ENCODE assay signal across 8 cellular contexts in genomic region chr15:34523849-34524248, GRCh38. TPM values are rescaled to one million over a fixed set of nuclear protein-coding genes. Genes with fewer than 3 reads are reported as not detected.
DNase-seq lines count a peak whose midpoint lies in the region; ATAC-seq, FAIRE-seq and TF ChIP-seq lines count a peak whose summit lies in the region.
"Not testable (repeated sequence)": the region's sequence is repeated elsewhere in the genome, so short reads cannot be mapped to it uniquely, and the experiment has no call there.

No MANE protein-coding gene starts in this region.

- in situ Hi-C loops in K562 (cut with MboI): loop anchor here (10.0 kb wide), 1 partner anchor 61 kb away; the partner anchor contains the start of gene GOLGA8B

- H3K4me3 Mint-ChIP-seq in activated CD4-positive, alpha-beta T cell treated with anti-CD3 and anti-CD28 coated beads for 36 hours; natural killer cell: not testable (repeated sequence)

- H3K27ac Mint-ChIP-seq in activated CD4-positive, alpha-beta T cell treated with anti-CD3 and anti-CD28 coated beads for 36 hours; natural killer cell: not testable (repeated sequence)

- not testable (repeated sequence) for H3K27ac ChIP-seq in A673 (ENCODE audit: low read depth, low read length, poor library complexity, severe bottlenecking); OCI-LY7 (ENCODE audit: low read depth, low read length, poor library complexity, severe bottlenecking); K562 (ENCODE audit: extremely low read depth, low read depth, low read length); foreskin keratinocyte; upper lobe of right lung

- H3K4me2 ChIP-seq in OCI-LY7 (ENCODE audit: low read length); K562 (ENCODE audit: insufficient read depth, low read length): not testable (repeated sequence)

- not testable (repeated sequence) for H3K9me3 ChIP-seq in A673 (ENCODE audit: low read depth, low read length, poor library complexity, severe bottlenecking); OCI-LY7 (ENCODE audit: low read length); K562 (replicated peaks; ENCODE audit: control insufficient read depth, insufficient read depth, low read depth, low read length); upper lobe of right lung

- intact Hi-C loops in A673 (cut with micrococcal nuclease; ENCODE audit: unreplicated experiment); activated CD4-positive, alpha-beta T cell treated with anti-CD3 and anti-CD28 coated beads for 36 hours (cut with DNase I, micrococcal nuclease); natural killer cell (cut with micrococcal nuclease); upper lobe of right lung (cut with DNase I): not testable (repeated sequence)
- intact Hi-C loops in OCI-LY7 (cut with micrococcal nuclease; ENCODE audit: unreplicated experiment) (loop anchor here (10.0 kb wide), 1 partner anchor 61 kb away; the partner anchor contains the start of gene GOLGA8B), K562 (cut with micrococcal nuclease) (loop anchor here (10.0 kb wide), 1 partner anchor 61 kb away; the partner anchor contains the start of gene GOLGA8B)

- TF ChIP-seq CTCF in A673 (conservative IDR thresholded peaks at IDR 0.05; ENCODE audit: low read depth, low read length): peak; percentile 29; the same call in 1 of the 2 replicates
- TF ChIP-seq CTCF in HFF-Myc (IDR thresholded peaks at IDR 0.05; ENCODE audit: low read depth, low read length, missing control alignments): peak; percentile 35
- 0 out of 2 replicates have a peak, but pooled peaks have one; percentile 20 for TF ChIP-seq CTCF in OCI-LY7 (conservative IDR thresholded peaks at IDR 0.05; ENCODE audit: low read length)
- TF ChIP-seq CTCF in K562 (IDR thresholded peaks at IDR 0.05 in 2 of 3, conservative IDR thresholded peaks at IDR 0.05 in 1 of 3; ENCODE audit: insufficient read depth in 2 of 3, low read depth in 1 of 3, low read length in 3 of 3): 0 out of 6 replicates have a peak, but pooled peaks of 1 of the 3 experiments have one; percentile 32
- TF ChIP-seq CTCF in foreskin keratinocyte (conservative IDR thresholded peaks at IDR 0.05): peak; percentile 52
- not testable (repeated sequence) for TF ChIP-seq CTCF in natural killer cell (IDR thresholded peaks at IDR 0.05); upper lobe of right lung (IDR thresholded peaks at IDR 0.05)

- not testable (repeated sequence) for H3K9ac ChIP-seq in K562 (ENCODE audit: insufficient read depth in 1 of 2, low read depth in 2 of 2, low read length in 2 of 2)

- H3K27me3 Mint-ChIP-seq in activated CD4-positive, alpha-beta T cell treated with anti-CD3 and anti-CD28 coated beads for 36 hours; natural killer cell (ENCODE audit: low read depth in 2 of 2): not testable (repeated sequence)

- not testable (repeated sequence) for H4K20me1 ChIP-seq in OCI-LY7 (ENCODE audit: insufficient read depth, low read length); K562 (replicated peaks; ENCODE audit: control insufficient read depth, insufficient read depth, low read length)

- not testable (repeated sequence) for H3K4me1 ChIP-seq in A673 (ENCODE audit: insufficient read depth, low read length, poor library complexity, severe bottlenecking); OCI-LY7 (ENCODE audit: insufficient read depth, low read length, poor library complexity, severe bottlenecking); K562 (replicated peaks in 1 of 2; ENCODE audit: control insufficient read depth in 2 of 2, insufficient read depth in 2 of 2, low read length in 2 of 2); foreskin keratinocyte; upper lobe of right lung

- DNase-seq in A673 (ENCODE audit: low spot score); HFF-Myc (ENCODE audit: extremely low read depth, low read depth); OCI-LY7 (ENCODE audit: low spot score); activated CD4-positive, alpha-beta T cell treated with anti-CD3 and anti-CD28 coated beads for 36 hours; K562 (ENCODE audit: extremely low read depth in 1 of 4, low spot score in 3 of 4); foreskin keratinocyte; natural killer cell; upper lobe of right lung: not testable (repeated sequence)

- peak in 1 of 2 experiments; percentile 39; a peak in 2 of 4 replicates for TF ChIP-seq RAD21 in K562 (CRISPR knock-in tag; conservative IDR thresholded peaks at IDR 0.05 in 1 of 2, IDR thresholded peaks at IDR 0.05 in 1 of 2)

- not testable (repeated sequence) for H3K9me1 ChIP-seq in K562 (ENCODE audit: control insufficient read depth, insufficient read depth, low read length)

- WGBS in K562 (ENCODE audit: insufficient coverage, low coverage, missing lambda C conversion rate): 30% methylated on average over 4 of the region's 12 CpGs

- peak; percentile 44 for ATAC-seq in activated CD4-positive, alpha-beta T cell treated with anti-CD3 and anti-CD28 coated beads for 36 hours
- peak; percentile 78 for ATAC-seq in K562
- peak; percentile 56 for ATAC-seq in foreskin keratinocyte
- peak in 2 of 3 donors; percentile 50 to 66 for ATAC-seq in natural killer cell
- peak; percentile 66 for ATAC-seq in upper lobe of right lung

- not testable (repeated sequence) for H3K36me3 Mint-ChIP-seq in activated CD4-positive, alpha-beta T cell treated with anti-CD3 and anti-CD28 coated beads for 36 hours (ENCODE audit: low read depth); natural killer cell

- CTCF ChIA-PET in A673 (lab: Charles Lee); OCI-LY7 (lab: Charles Lee; ENCODE audit: unreplicated experiment); activated CD4-positive, alpha-beta T cell treated with anti-CD3 and anti-CD28 coated beads for 36 hours (lab: Charles Lee); K562 (lab: Yijun Ruan, JAX; ENCODE audit: low intra/inter-chr PET ratio): not testable (repeated sequence)

- POLR2A ChIA-PET in A673 (lab: Charles Lee; ENCODE audit: low non-redundant PET); OCI-LY7 (lab: Charles Lee); activated CD4-positive, alpha-beta T cell treated with anti-CD3 and anti-CD28 coated beads for 36 hours (lab: Charles Lee); K562 (lab: Yijun Ruan, JAX): not testable (repeated sequence)

- FAIRE-seq in K562 (lab: Jason Lieb, UNC): not testable (repeated sequence)

- H3K9me2 ChIP-seq in OCI-LY7 (ENCODE audit: insufficient read depth, low read length): not testable (repeated sequence)

- not testable (repeated sequence) for BruUV-seq in A673 (replicated peaks; lab: Mats Ljungman, UMichigan); OCI-LY7 (replicated peaks; lab: Mats Ljungman, UMichigan); K562 (replicated peaks; lab: Mats Ljungman, UMichigan)

- H3K4me1 Mint-ChIP-seq in activated CD4-positive, alpha-beta T cell treated with anti-CD3 and anti-CD28 coated beads for 36 hours; natural killer cell: not testable (repeated sequence)

- not testable (repeated sequence) for H3K27me3 ChIP-seq in A673 (replicated peaks; ENCODE audit: insufficient read depth, low read depth, low read length, poor library complexity); K562 (ENCODE audit: control insufficient read depth in 2 of 2, insufficient read depth in 2 of 2, low read length in 2 of 2); upper lobe of right lung
- H3K27me3 ChIP-seq in foreskin keratinocyte: peaks cover 10% of the 10 kb centered on the region

- TF ChIP-seq EP300 in K562 (IDR thresholded peaks at IDR 0.05; ENCODE audit: low read length): not testable (repeated sequence)

- H2AFZ ChIP-seq in OCI-LY7 (ENCODE audit: low read length): not testable (repeated sequence)
- H2AFZ ChIP-seq in K562 (ENCODE audit: low read depth, low read length): peak overlapping the region; percentile 44; the same call in 1 of the 2 replicates

- H3K9me3 Mint-ChIP-seq in activated CD4-positive, alpha-beta T cell treated with anti-CD3 and anti-CD28 coated beads for 36 hours (ENCODE audit: low read depth); natural killer cell: not testable (repeated sequence)

- H3K36me3 ChIP-seq in A673 (ENCODE audit: insufficient read depth, low read length, poor library complexity, severe bottlenecking); OCI-LY7 (ENCODE audit: insufficient read depth, low read length); K562 (ENCODE audit: control insufficient read depth, insufficient read depth, low read length); upper lobe of right lung: not testable (repeated sequence)

- TF ChIP-seq POLR2A in K562 (conservative IDR thresholded peaks at IDR 0.05): not testable (repeated sequence)

- H3K79me2 ChIP-seq in OCI-LY7 (ENCODE audit: insufficient read depth, low read depth, low read length); K562 (ENCODE audit: control insufficient read depth, insufficient read depth, low read length): not testable (repeated sequence)

- not testable (repeated sequence) for H3K4me3 ChIP-seq in A673 (ENCODE audit: low read depth, low read length, poor library complexity, severe bottlenecking); HFF-Myc (replicated peaks; ENCODE audit: low read depth, low read length); OCI-LY7 (ENCODE audit: low read depth, low read length, poor library complexity, severe bottlenecking); K562; upper lobe of right lung

RNA-seq across cellular contexts. Expression of gene GOLGA8B, which starts 59.6 kb away (rescaled TPM):
- total RNA-seq in A673 (2021) (36.0 and 47.5 TPM in 2 replicates), OCI-LY7 (2022) (125 and 136 TPM in 2 replicates), K562 (2014; rRNA removed) (42.7 and 54.1 TPM in 2 replicates), K562 (2014; rRNA removed; fragmentation: Illumina TruSeq; extraction: Trizol) (45.5 and 53.2 TPM in 2 replicates), K562 (2015; rRNA removed; fragmentation: Illumina TruSeq; extraction: Trizol) (33.8 TPM in 2 replicates), K562 (2021) (65.3 and 79.5 TPM in 2 replicates), foreskin keratinocyte (26.5 and 36.5 TPM in 2 replicates), natural killer cell (100 to 1,000 TPM; 156 to 239 (median 183) TPM), upper lobe of right lung (56.0 TPM)
- total RNA-seq in OCI-LY7 (2014; rRNA removed; shearing (Covaris generic)): 71.7 and 91.3 TPM in 2 replicates
- total RNA-seq in activated CD4-positive, alpha-beta T cell treated with anti-CD3 and anti-CD28 coated beads for 36 hours: 10 to 100 TPM; 47.9 to 49.4 TPM
- total RNA-seq in K562 (2011; cell fraction: chromatin; rRNA removed; ENCODE audit: low replicate concordance): 390 and 496 TPM in 2 replicates
- 104 and 126 TPM in 2 replicates for total RNA-seq in K562 (2011; cell fraction: nucleolus; rRNA removed)
- 172 and 193 TPM in 2 replicates for total RNA-seq in K562 (2011; cell fraction: nucleoplasm; rRNA removed)
- polyA plus RNA-seq in K562 (2011; rRNA removed) (120 and 133 TPM in 2 replicates), K562 (2014; fragmentation: Illumina TruSeq; extraction: Trizol) (63.1 and 84.4 TPM in 2 replicates), K562 (2014; fragmentation: Nextera tagmentation; extraction: Ambion mirVana) (10 to 100 TPM in 1 of 2 experiments, 1 to 10 TPM in 1; 7.9 to 10.2 TPM), K562 (2014; rRNA removed) (166 and 236 TPM in 2 replicates), foreskin keratinocyte (6.1 and 7.1 TPM in 2 replicates)
- polyA plus RNA-seq in K562 (2011; cell fraction: cytosol; rRNA removed): 20.2 and 43.3 TPM in 2 replicates
- polyA plus RNA-seq in K562 (2011; cell fraction: nucleus; rRNA removed): 403 and 445 TPM in 2 replicates
- polyA plus RNA-seq in K562 (2012): 46.7 and 119 TPM in 2 replicates
- 15.1 and 27.9 TPM in 2 replicates for polyA minus RNA-seq in K562 (2011; rRNA and poly(A)+ RNA removed)
- 7.1 and 13.0 TPM in 2 replicates for polyA minus RNA-seq in K562 (2011; cell fraction: cytosol; rRNA and poly(A)+ RNA removed)
- 54.5 and 77.9 TPM in 2 replicates for polyA minus RNA-seq in K562 (2011; cell fraction: nucleus; rRNA and poly(A)+ RNA removed)
